In the genomic region with DNA sequence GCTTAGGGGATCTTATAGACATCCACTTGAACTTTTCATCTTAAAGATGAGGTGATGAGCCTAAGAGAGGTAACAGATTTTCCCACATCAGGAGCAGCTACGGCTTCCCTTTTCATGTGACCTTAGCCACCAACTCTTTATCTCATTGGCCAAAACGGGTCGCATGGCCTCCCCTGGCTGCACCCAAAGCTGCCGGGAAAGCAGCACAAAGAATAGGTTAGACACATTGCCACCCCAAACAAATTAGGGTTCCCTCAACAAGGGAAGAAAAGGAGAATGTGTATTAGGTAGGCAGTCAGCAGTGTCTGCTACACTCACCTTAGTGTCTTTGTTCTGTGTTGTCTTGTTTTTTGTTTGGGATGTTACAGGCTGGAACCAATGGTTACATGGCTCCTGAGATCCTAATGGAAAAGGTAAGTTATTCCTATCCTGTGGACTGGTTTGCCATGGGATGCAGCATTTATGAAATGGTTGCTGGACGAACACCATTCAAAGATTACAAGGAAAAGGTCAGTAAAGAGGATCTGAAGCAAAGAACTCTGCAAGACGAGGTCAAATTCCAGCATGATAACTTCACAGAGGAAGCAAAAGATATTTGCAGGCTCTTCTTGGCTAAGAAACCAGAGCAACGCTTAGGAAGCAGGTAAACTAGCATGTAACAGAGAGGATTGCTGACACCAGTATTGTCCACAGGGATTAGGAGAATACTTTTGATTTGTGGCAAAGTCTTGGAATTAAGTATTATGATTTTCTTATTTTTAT, we compare ENCODE assay signal across 32 cellular contexts. TPM values are rescaled to one million over a fixed set of nuclear protein-coding genes. Genes with fewer than 3 reads are reported as not detected.
"Had no signal": no experiment of that assay in that cellular context is flagged by ENCODE, and none has a peak within 500 bp of the region (broad histone marks: within the 10 kb centered on the region; RNA-seq: fewer than 3 reads in every experiment).

No MANE protein-coding gene starts in this region.

- H3K9me3 ChIP-seq: SJCRH30, SK-N-SH had no signal

- H3K4me3 Mint-ChIP-seq: activated CD4-positive, alpha-beta memory T cell treated with anti-CD3 and anti-CD28 coated beads, Interleukin-2, amount 10 ng/mL, durations not matched to agents 7 days and 5 days; activated naive CD4-positive, alpha-beta T cell treated with anti-CD3 and anti-CD28 coated beads, Interleukin-2, amount 10 ng/mL, durations not matched to agents 7 days and 5 days; activated naive CD8-positive, alpha-beta T cell treated with anti-CD3 and anti-CD28 coated beads for 36 hours; activated T-cell treated with anti-CD3 and anti-CD28 coated beads, Interleukin-2, amount 50 U/mL, for 72 hours; T-helper 1 cell treated with Interleukin-12 subunit alpha and Interleukin-12 subunit beta and Interleukin-4 antibody, amounts not matched to agents 30 μg/mL and 1 μg/mL, for 36 hours had no signal

- H3K4me3 ChIP-seq: SJCRH30 had no signal

- H3K9me3 Mint-ChIP-seq: activated CD4-positive, alpha-beta memory T cell treated with anti-CD3 and anti-CD28 coated beads, Interleukin-2, amount 10 ng/mL, durations not matched to agents 7 days and 5 days; activated naive CD4-positive, alpha-beta T cell treated with anti-CD3 and anti-CD28 coated beads, Interleukin-2, amount 10 ng/mL, durations not matched to agents 7 days and 5 days; activated naive CD8-positive, alpha-beta T cell treated with anti-CD3 and anti-CD28 coated beads for 36 hours; activated T-cell treated with anti-CD3 and anti-CD28 coated beads, Interleukin-2, amount 50 U/mL, for 72 hours; activated T-helper 2 cell treated with anti-CD3 and anti-CD28 coated beads, Interferon-gamma antibody, Interleukin-2, Interleukin-4, amounts not matched to agents 10 μg/mL and 5 μg/mL and 100 μg/mL, durations not matched to agents 14 hours and 24 hours and 36 hours; T-helper 1 cell treated with Interleukin-12 subunit alpha and Interleukin-12 subunit beta and Interleukin-4 antibody, amounts not matched to agents 30 μg/mL and 1 μg/mL, for 36 hours had no signal

- H3K27ac ChIP-seq: brain microvascular endothelial cell, SJCRH30 had no signal

- H3K36me3 ChIP-seq: brain microvascular endothelial cell, SJCRH30 had no signal

- FAIRE-seq: TTC549 had no signal

- H3K27me3 ChIP-seq: brain microvascular endothelial cell, SJCRH30 had no signal

- H3K27ac Mint-ChIP-seq: activated CD4-positive, alpha-beta memory T cell treated with anti-CD3 and anti-CD28 coated beads, Interleukin-2, amount 10 ng/mL, durations not matched to agents 7 days and 5 days; activated naive CD4-positive, alpha-beta T cell treated with anti-CD3 and anti-CD28 coated beads, Interleukin-2, amount 10 ng/mL, durations not matched to agents 7 days and 5 days; activated naive CD8-positive, alpha-beta T cell treated with anti-CD3 and anti-CD28 coated beads for 36 hours; activated T-cell treated with anti-CD3 and anti-CD28 coated beads, Interleukin-2, amount 50 U/mL, for 72 hours; activated T-helper 2 cell treated with anti-CD3 and anti-CD28 coated beads, Interferon-gamma antibody, Interleukin-2, Interleukin-4, amounts not matched to agents 10 μg/mL and 5 μg/mL and 100 μg/mL, durations not matched to agents 14 hours and 24 hours and 36 hours; T-helper 1 cell treated with Interleukin-12 subunit alpha and Interleukin-12 subunit beta and Interleukin-4 antibody, amounts not matched to agents 30 μg/mL and 1 μg/mL, for 36 hours had no signal

- H3K4me1 Mint-ChIP-seq: activated CD4-positive, alpha-beta memory T cell treated with anti-CD3 and anti-CD28 coated beads, Interleukin-2, amount 10 ng/mL, durations not matched to agents 7 days and 5 days; activated naive CD4-positive, alpha-beta T cell treated with anti-CD3 and anti-CD28 coated beads, Interleukin-2, amount 10 ng/mL, durations not matched to agents 7 days and 5 days; activated naive CD8-positive, alpha-beta T cell treated with anti-CD3 and anti-CD28 coated beads for 36 hours had no signal

- ATAC-seq: activated T-cell treated with anti-CD3 and anti-CD28 coated beads, Interleukin-2, amount 50 U/mL, for 72 hours; Panc1 had no signal

- DNase-seq: activated CD4-positive, alpha-beta memory T cell treated with anti-CD3 and anti-CD28 coated beads, Interleukin-2, amount 10 ng/mL, durations not matched to agents 7 days and 5 days; activated CD4-positive, alpha-beta T cell treated with anti-CD3 and anti-CD28 coated beads, Interleukin-2, amount 50 U/mL, for 1 hour; activated CD4-positive, CD25-positive, alpha-beta regulatory T cell; activated CD8-positive, alpha-beta memory T cell treated with anti-CD3 and anti-CD28 coated beads, Interleukin-2, amount 50 U/mL, for 4 hours; activated gamma-delta T cell treated with Interleukin-2 at 50 U/mL for 16 hours; activated naive CD4-positive, alpha-beta T cell treated with anti-CD3 and anti-CD28 coated beads, Interleukin-2, amount 10 ng/mL, durations not matched to agents 7 days and 5 days; activated naive CD8-positive, alpha-beta T cell treated with anti-CD3 and anti-CD28 coated beads for 36 hours; activated T-cell treated with anti-CD3 and anti-CD28 coated beads, Interleukin-2, amount 50 U/mL, for 72 hours; brain microvascular endothelial cell; cerebellar nuclear complex; KBM-7; NCI-H1048; NCI-H146; NCI-H2029; NCI-H2107; NCI-H2171 treated with DMSO at 0.1 percent for 48 hours; NCI-H226; NCI-H774; NK-92 treated with Interleukin-12 subunit alpha and Interleukin-12 subunit beta, amount 100 ng/mL, for 24 hours; OCI-M1; Right ventricle myocardium superior; RPMI8226; SJCRH30; SK-N-SH; SW 1271 had no signal

- H3K27me3 Mint-ChIP-seq: activated naive CD8-positive, alpha-beta T cell treated with anti-CD3 and anti-CD28 coated beads for 36 hours had no signal

- H3K9ac ChIP-seq: SK-N-SH had no signal

- H3K36me3 Mint-ChIP-seq: activated naive CD4-positive, alpha-beta T cell treated with anti-CD3 and anti-CD28 coated beads, Interleukin-2, amount 10 ng/mL, durations not matched to agents 7 days and 5 days; activated naive CD8-positive, alpha-beta T cell treated with anti-CD3 and anti-CD28 coated beads for 36 hours had no signal

- H3K4me2 ChIP-seq: SK-N-SH had no signal

RNA-seq across cellular contexts. Expression of a gene that starts 44.2 kb away (rescaled TPM):
- total RNA-seq: activated CD4-positive, alpha-beta memory T cell treated with anti-CD3 and anti-CD28 coated beads, Interleukin-2, amount 10 ng/mL, durations not matched to agents 7 days and 5 days; activated naive CD8-positive, alpha-beta T cell treated with anti-CD3 and anti-CD28 coated beads for 36 hours; activated T-cell treated with anti-CD3 and anti-CD28 coated beads, Interleukin-2, amount 50 U/mL, for 72 hours; activated T-helper 2 cell treated with anti-CD3 and anti-CD28 coated beads, Interferon-gamma antibody, Interleukin-2, Interleukin-4, amounts not matched to agents 10 μg/mL and 5 μg/mL and 100 μg/mL, durations not matched to agents 14 hours and 24 hours and 36 hours; LHCN-M2; M059J; NCI-H460; Right ventricle myocardium superior had no signal
- polyA plus RNA-seq: SK-N-SH had no signal
